Comparison of ENCODE assay signal across 14 cellular contexts in the genomic region with DNA sequence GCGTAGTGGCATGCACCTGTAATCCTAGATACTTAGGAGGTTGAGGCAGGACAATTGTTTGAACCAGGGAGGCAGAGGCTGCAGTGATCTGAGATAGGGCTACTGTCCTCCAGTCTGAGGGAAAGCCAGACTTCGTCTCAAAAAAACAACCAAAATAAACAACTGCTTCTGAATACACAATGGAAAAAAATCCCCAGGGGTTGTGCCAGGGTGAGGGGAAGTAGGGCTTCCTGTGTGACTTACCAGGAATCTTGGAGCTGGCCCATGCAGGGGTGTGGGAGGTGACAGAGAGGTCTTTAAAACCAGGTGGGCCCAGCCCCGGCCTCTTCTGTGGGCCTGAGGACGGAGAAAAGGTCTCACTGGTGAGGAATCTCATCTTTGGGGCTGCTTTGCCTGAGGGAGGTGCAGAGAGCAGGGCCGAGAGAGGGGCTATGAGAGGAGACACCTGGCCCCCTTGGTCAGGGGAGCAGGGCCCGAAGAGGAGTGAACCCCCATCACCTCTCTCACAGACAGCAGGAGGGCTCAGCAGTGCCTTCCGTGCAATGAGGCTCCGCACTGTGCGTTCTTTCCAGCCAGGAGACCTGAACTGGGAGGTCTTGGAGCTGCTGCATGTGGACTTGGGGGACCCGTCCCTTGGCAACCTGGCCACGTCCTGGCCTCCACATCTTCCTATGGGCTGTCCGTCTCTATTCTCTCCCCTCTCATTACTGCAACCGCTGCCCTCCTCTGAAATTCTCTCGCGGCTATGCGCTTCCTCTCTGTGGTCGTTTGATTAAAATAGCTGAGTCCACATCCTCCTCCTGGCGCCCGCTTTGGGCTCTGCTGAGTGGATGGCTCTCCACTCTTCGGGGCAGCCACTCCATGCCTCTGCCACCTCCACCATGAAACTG. TPM values are rescaled to one million over a fixed set of nuclear protein-coding genes. Genes with fewer than 3 reads are reported as not detected.
A peak's percentile ranks its signal among the peaks of the same experiment; 100 is the strongest.
DNase-seq lines count a peak whose midpoint lies in the region; TF ChIP-seq lines count a peak whose summit lies in the region.
"Had no signal": no experiment of that assay in that cellular context is flagged by ENCODE, and none has a peak within 500 bp of the region (broad histone marks: within the 10 kb centered on the region; RNA-seq: fewer than 3 reads in every experiment).

No MANE protein-coding gene starts in this region.

- H3K4me3 Mint-ChIP-seq in activated CD4-positive, alpha-beta memory T cell treated with anti-CD3 and anti-CD28 coated beads, Interleukin-2, amount 10 ng/mL, durations not matched to agents 7 days and 5 days: no peak overlapping the region
- H3K4me3 Mint-ChIP-seq: mesothelial cell of epicardium had no signal

- TF ChIP-seq CTCF in A673 (conservative IDR thresholded peaks at IDR 0.05; ENCODE audit: low read depth, low read length): no peak

- H3K4me1 Mint-ChIP-seq in activated CD4-positive, alpha-beta memory T cell treated with anti-CD3 and anti-CD28 coated beads, Interleukin-2, amount 10 ng/mL, durations not matched to agents 7 days and 5 days: peaks cover 17% of the 10 kb centered on the region

- H3K27me3 ChIP-seq in Karpas-422 (ENCODE audit: low read length) (no peaks in the 10 kb centered on the region), A673 (replicated peaks; ENCODE audit: insufficient read depth, low read depth, low read length, poor library complexity) (no peaks in the 10 kb centered on the region)
- H3K27me3 ChIP-seq: SJSA1 had no signal

- no peaks in the 10 kb centered on the region for H4K20me1 ChIP-seq in Karpas-422 (ENCODE audit: insufficient read depth, low read depth, low read length)

- POLR2A ChIA-PET in activated CD4-positive, alpha-beta memory T cell treated with anti-CD3 and anti-CD28 coated beads, Interleukin-2, amount 10 ng/mL, durations not matched to agents 7 days and 5 days (lab: Charles Lee): no interaction called here
- POLR2A ChIA-PET in A673 (lab: Charles Lee; ENCODE audit: low non-redundant PET): no interaction called here

- H3K27ac ChIP-seq in Karpas-422 (ENCODE audit: low read length) (no peak overlapping the region), A673 (ENCODE audit: low read depth, low read length, poor library complexity, severe bottlenecking) (no peak overlapping the region)
- H3K27ac ChIP-seq: SJSA1 had no signal

- H2AFZ ChIP-seq in Karpas-422 (ENCODE audit: low read length): no peak overlapping the region; the same call in 1 of the 2 replicates

- H3K36me3 ChIP-seq in Karpas-422 (ENCODE audit: insufficient read depth, low read length): no peaks in the 10 kb centered on the region
- no peaks in the 10 kb centered on the region for H3K36me3 ChIP-seq in A673 (ENCODE audit: insufficient read depth, low read length, poor library complexity, severe bottlenecking)
- H3K36me3 ChIP-seq: SJSA1 had no signal

- peaks cover 42% of the 10 kb centered on the region for H3K27me3 Mint-ChIP-seq in activated CD4-positive, alpha-beta memory T cell treated with anti-CD3 and anti-CD28 coated beads, Interleukin-2, amount 10 ng/mL, durations not matched to agents 7 days and 5 days

- no peaks in the 10 kb centered on the region for H3K36me3 Mint-ChIP-seq in activated CD4-positive, alpha-beta memory T cell treated with anti-CD3 and anti-CD28 coated beads, Interleukin-2, amount 10 ng/mL, durations not matched to agents 7 days and 5 days (ENCODE audit: low read depth)
- H3K36me3 Mint-ChIP-seq: mesothelial cell of epicardium had no signal

- H3K27ac Mint-ChIP-seq in activated CD4-positive, alpha-beta memory T cell treated with anti-CD3 and anti-CD28 coated beads, Interleukin-2, amount 10 ng/mL, durations not matched to agents 7 days and 5 days: no peak overlapping the region

- H3K9ac ChIP-seq in Karpas-422 (ENCODE audit: low read length): no peak overlapping the region

- H3K9me3 ChIP-seq in Karpas-422 (ENCODE audit: low read length): no peaks in the 10 kb centered on the region
- no peaks in the 10 kb centered on the region for H3K9me3 ChIP-seq in A673 (ENCODE audit: low read depth, low read length, poor library complexity, severe bottlenecking)
- H3K9me3 ChIP-seq: SJSA1 had no signal

- no peaks in the 10 kb centered on the region for H3K79me2 ChIP-seq in Karpas-422 (ENCODE audit: low read length)

- H3K4me1 ChIP-seq in Karpas-422 (ENCODE audit: low read length) (peaks cover 15% of the 10 kb centered on the region), A673 (ENCODE audit: insufficient read depth, low read length, poor library complexity, severe bottlenecking) (no peaks in the 10 kb centered on the region)

- no peak overlapping the region for H3K4me2 ChIP-seq in Karpas-422 (ENCODE audit: low read depth, low read length, poor library complexity, severe bottlenecking)

- no peaks in the 10 kb centered on the region for H3K9me2 ChIP-seq in Karpas-422 (replicated peaks; ENCODE audit: insufficient read depth, low read length)

- no TSS peak for BruUV-seq in A673 (replicated peaks; lab: Mats Ljungman, UMichigan)

- H3K4me3 ChIP-seq in Karpas-422 (ENCODE audit: low read length) (no peak overlapping the region), A673 (ENCODE audit: low read depth, low read length, poor library complexity, severe bottlenecking) (no peak overlapping the region)
- H3K4me3 ChIP-seq: SJSA1 had no signal

- intact Hi-C loops in A673 (cut with micrococcal nuclease; ENCODE audit: unreplicated experiment): no loop called here

- CTCF ChIA-PET in activated CD4-positive, alpha-beta memory T cell treated with anti-CD3 and anti-CD28 coated beads, Interleukin-2, amount 10 ng/mL, durations not matched to agents 7 days and 5 days (lab: Charles Lee): interaction anchor here (0.7 kb wide), 1 partner anchor 11 kb away, joined by 3 read pairs; no protein-coding TSS in a partner anchor
- CTCF ChIA-PET in A673 (lab: Charles Lee): no interaction called here

- H3K9me3 Mint-ChIP-seq in activated CD4-positive, alpha-beta memory T cell treated with anti-CD3 and anti-CD28 coated beads, Interleukin-2, amount 10 ng/mL, durations not matched to agents 7 days and 5 days: no peaks in the 10 kb centered on the region
- H3K9me3 Mint-ChIP-seq: mesothelial cell of epicardium had no signal

- DNase-seq in SKM-1 treated with dmso at 0.1 percent for 144 hours (lab: John Stamatoyannopoulos, UW; ENCODE audit: unreplicated experiment) (peak; percentile 2), SKM-1 (lab: John Stamatoyannopoulos, UW; ENCODE audit: unreplicated experiment) (no peak), KG1 (lab: John Stamatoyannopoulos, UW) (peak; percentile 31), pons (ENCODE audit: low spot score) (peak; percentile 14), AG08395 (ENCODE audit: low spot score) (no peak), Karpas-422 (no peak), A673 (ENCODE audit: low spot score) (no peak)
- peak; percentile 36 for DNase-seq in activated CD4-positive, alpha-beta memory T cell treated with anti-CD3 and anti-CD28 coated beads, Interleukin-2, amount 10 ng/mL, durations not matched to agents 7 days and 5 days
- DNase-seq: 8988T; activated T-cell treated with anti-CD3 and anti-CD28 coated beads, Interleukin-2, amount 50 U/mL, for 1 hour; NCI-H1417 treated with DMSO at 0.1 percent for 48 hours had no signal

RNA-seq across cellular contexts. Expression of a gene that starts 10.7 kb away (rescaled TPM):
- total RNA-seq in activated CD4-positive, alpha-beta memory T cell treated with anti-CD3 and anti-CD28 coated beads, Interleukin-2, amount 10 ng/mL, durations not matched to agents 7 days and 5 days: not detected
- not detected in 2 replicates for total RNA-seq in Karpas-422 (2014; rRNA removed; shearing (Covaris generic); ENCODE audit: low replicate concordance)
- not detected in 2 replicates for total RNA-seq in A673 (2021)
- total RNA-seq: bronchial epithelial cell, SJSA1 had no signal

RNA-seq across cellular contexts. Expression of a gene that starts 38.6 kb away (rescaled TPM):
- total RNA-seq in activated CD4-positive, alpha-beta memory T cell treated with anti-CD3 and anti-CD28 coated beads, Interleukin-2, amount 10 ng/mL, durations not matched to agents 7 days and 5 days: not detected
- total RNA-seq in Karpas-422 (2014; rRNA removed; shearing (Covaris generic); ENCODE audit: low replicate concordance): not detected in 2 replicates
- total RNA-seq in A673 (2021): not detected in 2 replicates
- total RNA-seq: bronchial epithelial cell, mesothelial cell of epicardium, SJSA1 had no signal

RNA-seq across cellular contexts. Expression of a gene that starts 58.4 kb away (rescaled TPM):
- not detected for total RNA-seq in activated CD4-positive, alpha-beta memory T cell treated with anti-CD3 and anti-CD28 coated beads, Interleukin-2, amount 10 ng/mL, durations not matched to agents 7 days and 5 days
- total RNA-seq in Karpas-422 (2014; rRNA removed; shearing (Covaris generic); ENCODE audit: low replicate concordance): not detected in 2 replicates
- total RNA-seq in A673 (2021): not detected in 2 replicates
- total RNA-seq: bronchial epithelial cell, mesothelial cell of epicardium, SJSA1 had no signal

Comparison
In these comparisons a context has a peak if more than half of its experiments do, and no peak if none do; other contexts are left out.
1. DNase-seq: peak in SKM-1 treated with dmso at 0.1 percent for 144 hours (single experiment), KG1 (single experiment), activated CD4-positive, alpha-beta memory T cell treated with anti-CD3 and anti-CD28 coated beads, Interleukin-2, amount 10 ng/mL, durations not matched to agents 7 days and 5 days (single experiment) and pons (single experiment); none in SKM-1 (single experiment), AG08395 (single experiment), Karpas-422 (single experiment) and A673 (single experiment).